In the genomic region with DNA sequence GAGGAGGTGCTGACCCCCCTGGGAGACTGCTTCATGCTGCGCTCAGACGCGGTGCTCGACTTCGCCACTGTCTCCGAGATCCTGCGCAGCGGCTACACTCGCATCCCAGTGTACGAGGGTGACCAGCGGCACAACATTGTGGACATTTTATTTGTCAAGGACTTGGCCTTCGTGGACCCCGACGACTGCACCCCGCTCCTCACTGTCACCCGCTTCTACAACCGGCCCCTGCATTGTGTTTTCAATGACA, we compare ENCODE assay signal across 2 cellular contexts.
TF ChIP-seq lines count a peak whose summit lies in the region.

No MANE protein-coding gene starts in this region.

TF ChIP-seq in H1, 55 proteins besides CTCF, POLR2A, EP300 and RAD21:
- TF ChIP-seq PHF8 (conservative IDR thresholded peaks at IDR 0.05; ENCODE audit: low read depth, low read length) (no peak), SP4 (IDR thresholded peaks at IDR 0.05; ENCODE audit: low read length) (no peak), KDM5A (IDR thresholded peaks at IDR 0.05; ENCODE audit: low read length) (no peak)

TF ChIP-seq in neural cell, 6 proteins besides CTCF, POLR2A, EP300 and RAD21:
- TF ChIP-seq SMC3 (conservative IDR thresholded peaks at IDR 0.05; ENCODE audit: poor library complexity) (no peak), TAF1 (IDR thresholded peaks at IDR 0.05; ENCODE audit: low read depth) (no peak), MXI1 (conservative IDR thresholded peaks at IDR 0.05; ENCODE audit: poor library complexity, severe bottlenecking) (no peak), POLR2AphosphoS5 (IDR thresholded peaks at IDR 0.05) (no peak), EZH2 (IDR thresholded peaks at IDR 0.05; ENCODE audit: borderline replicate concordance, insufficient read depth, low read length, poor library complexity, severe bottlenecking) (no peak)
- TF ChIP-seq, protein P1, sequence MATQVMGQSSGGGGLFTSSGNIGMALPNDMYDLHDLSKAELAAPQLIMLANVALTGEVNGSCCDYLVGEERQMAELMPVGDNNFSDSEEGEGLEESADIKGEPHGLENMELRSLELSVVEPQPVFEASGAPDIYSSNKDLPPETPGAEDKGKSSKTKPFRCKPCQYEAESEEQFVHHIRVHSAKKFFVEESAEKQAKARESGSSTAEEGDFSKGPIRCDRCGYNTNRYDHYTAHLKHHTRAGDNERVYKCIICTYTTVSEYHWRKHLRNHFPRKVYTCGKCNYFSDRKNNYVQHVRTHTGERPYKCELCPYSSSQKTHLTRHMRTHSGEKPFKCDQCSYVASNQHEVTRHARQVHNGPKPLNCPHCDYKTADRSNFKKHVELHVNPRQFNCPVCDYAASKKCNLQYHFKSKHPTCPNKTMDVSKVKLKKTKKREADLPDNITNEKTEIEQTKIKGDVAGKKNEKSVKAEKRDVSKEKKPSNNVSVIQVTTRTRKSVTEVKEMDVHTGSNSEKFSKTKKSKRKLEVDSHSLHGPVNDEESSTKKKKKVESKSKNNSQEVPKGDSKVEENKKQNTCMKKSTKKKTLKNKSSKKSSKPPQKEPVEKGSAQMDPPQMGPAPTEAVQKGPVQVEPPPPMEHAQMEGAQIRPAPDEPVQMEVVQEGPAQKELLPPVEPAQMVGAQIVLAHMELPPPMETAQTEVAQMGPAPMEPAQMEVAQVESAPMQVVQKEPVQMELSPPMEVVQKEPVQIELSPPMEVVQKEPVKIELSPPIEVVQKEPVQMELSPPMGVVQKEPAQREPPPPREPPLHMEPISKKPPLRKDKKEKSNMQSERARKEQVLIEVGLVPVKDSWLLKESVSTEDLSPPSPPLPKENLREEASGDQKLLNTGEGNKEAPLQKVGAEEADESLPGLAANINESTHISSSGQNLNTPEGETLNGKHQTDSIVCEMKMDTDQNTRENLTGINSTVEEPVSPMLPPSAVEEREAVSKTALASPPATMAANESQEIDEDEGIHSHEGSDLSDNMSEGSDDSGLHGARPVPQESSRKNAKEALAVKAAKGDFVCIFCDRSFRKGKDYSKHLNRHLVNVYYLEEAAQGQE (IDR thresholded peaks at IDR 0.05; ENCODE audit: borderline replicate concordance): no peak
TF ChIP-seq in neural cell: peak in this region for 0.
